19 cellular contexts compared by ENCODE assay signal in genomic region chr14:105845725-105846309, GRCh38.
DNase-seq lines count a peak whose midpoint lies in the region; ATAC-seq and TF ChIP-seq lines count a peak whose summit lies in the region.
"Had no signal": no experiment of that assay in that cellular context is flagged by ENCODE, and none has a peak within 500 bp of the region (broad histone marks: within the 10 kb centered on the region; RNA-seq: fewer than 3 reads in every experiment).

No MANE protein-coding gene starts in this region.

- ATAC-seq in activated T-cell treated with anti-CD3 and anti-CD28 coated beads, Interleukin-2, amount 50 U/mL, for 72 hours (replicated peaks in 1 of 2) = no peak
- ATAC-seq in activated B cell treated with CpG ODN at 0.5 μM for 24 hours (ENCODE audit: low read depth) = no peak

- no peaks in the 10 kb centered on the region for H3K79me2 ChIP-seq in osteoblast (ENCODE audit: insufficient read depth, low read length)

- no peak overlapping the region for H3K27ac Mint-ChIP-seq in activated T-cell treated with anti-CD3 and anti-CD28 coated beads, Interleukin-2, amount 50 U/mL, for 72 hours
- peak overlapping the region; percentile 24 for H3K27ac Mint-ChIP-seq in activated B cell treated with CpG ODN at 0.5 μM for 24 hours

- H3K4me3 ChIP-seq in BLaER1 (no peak overlapping the region), osteoblast (ENCODE audit: insufficient read depth, low read length) (no peak overlapping the region)

- DNase-seq in activated T-cell treated with anti-CD3 and anti-CD28 coated beads, Interleukin-2, amount 50 U/mL, for 1 hour = peak; percentile 11
- DNase-seq in activated T-cell treated with anti-CD3 and anti-CD28 coated beads, Interleukin-2, amount 50 U/mL, for 72 hours = no peak
- DNase-seq in activated B cell treated with CpG ODN at 0.5 μM for 24 hours (no peak), osteoblast (ENCODE audit: insufficient read length, low spot score, missing footprints) (peak; percentile 37), amniotic stem cell (lab: John Stamatoyannopoulos, UW) (no peak), NK-92 (lab: John Stamatoyannopoulos, UW; ENCODE audit: unreplicated experiment) (no peak)
- no peak for DNase-seq in activated naive CD4-positive, alpha-beta T cell treated with anti-CD3 and anti-CD28 coated beads, Interleukin-2, amount 50 U/mL, for 16 hours
- DNase-seq: DMS 273 treated with DMSO at 0.1 percent for 48 hours; GF-D8; KBM-7; NCI-H1417 treated with DMSO at 0.1 percent for 48 hours; NCI-H2029; NCI-H2171; NCI-H446; NCI-H69; NK-92 treated with Interleukin-12 subunit alpha and Interleukin-12 subunit beta, amount 100 ng/mL, for 24 hours; RPMI8226 had no signal

- CTCF ChIA-PET in activated B cell treated with CpG ODN at 0.5 μM for 24 hours (lab: Charles Lee) = no interaction called here

- no peaks in the 10 kb centered on the region for H3K36me3 Mint-ChIP-seq in activated T-cell treated with anti-CD3 and anti-CD28 coated beads, Interleukin-2, amount 50 U/mL, for 72 hours (ENCODE audit: insufficient read depth in 2 of 2)
- peaks cover 72% of the 10 kb centered on the region for H3K36me3 Mint-ChIP-seq in activated B cell treated with CpG ODN at 0.5 μM for 24 hours (ENCODE audit: low read depth)

- H4K20me1 ChIP-seq in BLaER1 = peaks cover 100% of the 10 kb centered on the region
- no peaks in the 10 kb centered on the region for H4K20me1 ChIP-seq in osteoblast (ENCODE audit: insufficient read depth, low read length)

- H3K27ac ChIP-seq in BLaER1 (0 out of 2 replicates have a peak overlapping the region, but pooled peaks have one; percentile 9), osteoblast (ENCODE audit: low read depth, low read length) (no peak overlapping the region)
- H3K27ac ChIP-seq: C4-2B had no signal

- H3K9ac ChIP-seq in BLaER1 = no peak overlapping the region

- no peak overlapping the region for H3K4me3 Mint-ChIP-seq in activated T-cell treated with anti-CD3 and anti-CD28 coated beads, Interleukin-2, amount 50 U/mL, for 72 hours
- H3K4me3 Mint-ChIP-seq in activated B cell treated with CpG ODN at 0.5 μM for 24 hours = no peak overlapping the region

- H3K9me3 Mint-ChIP-seq in activated T-cell treated with anti-CD3 and anti-CD28 coated beads, Interleukin-2, amount 50 U/mL, for 72 hours = no peaks in the 10 kb centered on the region
- no peaks in the 10 kb centered on the region for H3K9me3 Mint-ChIP-seq in activated B cell treated with CpG ODN at 0.5 μM for 24 hours

- H3K9me3 ChIP-seq in BLaER1 (no peaks in the 10 kb centered on the region), osteoblast (ENCODE audit: low read depth, low read length) (no peaks in the 10 kb centered on the region)

- no peaks in the 10 kb centered on the region for H3K4me1 Mint-ChIP-seq in activated T-cell treated with anti-CD3 and anti-CD28 coated beads, Interleukin-2, amount 50 U/mL, for 72 hours (ENCODE audit: low read depth)
- H3K4me1 Mint-ChIP-seq in activated B cell treated with CpG ODN at 0.5 μM for 24 hours = peaks cover 34% of the 10 kb centered on the region

- TF ChIP-seq CTCF in activated B cell treated with CpG ODN at 0.5 μM for 24 hours (IDR thresholded peaks at IDR 0.05) (no peak), osteoblast (IDR thresholded peaks at IDR 0.05; ENCODE audit: extremely low read depth, low read depth, low read length) (no peak)

- intact Hi-C loops in activated B cell treated with CpG ODN at 0.5 μM for 24 hours (cut with micrococcal nuclease) = no loop called here

- H3K4me2 ChIP-seq in BLaER1 (no peak overlapping the region), osteoblast (ENCODE audit: insufficient read depth, low read length) (no peak overlapping the region)

- no peak overlapping the region for H2AFZ ChIP-seq in osteoblast (ENCODE audit: low read length)

- H3K36me3 ChIP-seq in BLaER1 (peaks cover 83% of the 10 kb centered on the region), osteoblast (ENCODE audit: insufficient read depth, low read length) (no peaks in the 10 kb centered on the region)

- POLR2A ChIA-PET in activated B cell treated with CpG ODN at 0.5 μM for 24 hours (lab: Charles Lee) = interaction anchor here (0.5 to 2.7 kb wide), 4 partner anchors 8 to 27 kb away, joined by 3 to 13 read pairs (median 4); no protein-coding TSS in a partner anchor

- H3K27me3 ChIP-seq in BLaER1 = no peaks in the 10 kb centered on the region
- H3K27me3 ChIP-seq in osteoblast (ENCODE audit: insufficient read depth, low read length) = no peaks in the 10 kb centered on the region

- no peaks in the 10 kb centered on the region for H3K27me3 Mint-ChIP-seq in activated T-cell treated with anti-CD3 and anti-CD28 coated beads, Interleukin-2, amount 50 U/mL, for 72 hours (ENCODE audit: low read depth)
- H3K27me3 Mint-ChIP-seq in activated B cell treated with CpG ODN at 0.5 μM for 24 hours = no peaks in the 10 kb centered on the region

- H3K4me1 ChIP-seq in BLaER1 = peaks cover 9% of the 10 kb centered on the region; the same call in 1 of the 2 replicates
- no peaks in the 10 kb centered on the region for H3K4me1 ChIP-seq in osteoblast (ENCODE audit: insufficient read depth, low read length)

Comparison
In these comparisons a context has a peak if more than half of its experiments do, and no peak if none do; other contexts are left out.
1. DNase-seq: peak in activated T-cell treated with anti-CD3 and anti-CD28 coated beads, Interleukin-2, amount 50 U/mL, for 1 hour (single experiment) and osteoblast (single experiment); none in activated T-cell treated with anti-CD3 and anti-CD28 coated beads, Interleukin-2, amount 50 U/mL, for 72 hours (0 of 2), activated B cell treated with CpG ODN at 0.5 μM for 24 hours (single experiment), amniotic stem cell (single experiment), NK-92 (single experiment) and activated naive CD4-positive, alpha-beta T cell treated with anti-CD3 and anti-CD28 coated beads, Interleukin-2, amount 50 U/mL, for 16 hours (single experiment).